8 cellular contexts compared by ENCODE assay signal in the genomic region with DNA sequence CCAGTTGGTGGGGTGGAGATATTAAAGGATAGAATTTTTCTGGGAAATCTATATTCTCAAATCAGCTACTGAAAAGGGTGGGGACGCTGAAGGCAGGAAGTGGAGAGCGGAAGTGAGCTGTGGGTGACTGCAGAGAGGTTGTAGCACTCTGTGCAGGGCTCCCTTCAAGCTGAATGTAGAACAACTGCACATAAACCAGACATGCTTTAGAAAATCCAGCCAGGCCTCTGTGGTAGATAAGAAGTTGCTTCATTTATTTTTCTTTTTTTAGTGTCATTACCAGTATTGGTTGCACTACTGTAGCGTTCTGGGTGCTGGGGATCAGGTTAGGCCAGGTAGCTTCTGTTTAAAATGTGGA.
DNase-seq lines count a peak whose midpoint lies in the region; ATAC-seq and TF ChIP-seq lines count a peak whose summit lies in the region.

No MANE protein-coding gene starts in this region.

- peak; percentile 30 for DNase-seq in NK-92 treated with Interleukin-12 subunit alpha and Interleukin-12 subunit beta, amount 100 ng/mL, for 24 hours (lab: John Stamatoyannopoulos, UW)
- DNase-seq in NK-92 (lab: John Stamatoyannopoulos, UW; ENCODE audit: unreplicated experiment), result no peak
- no peak for DNase-seq in activated B cell treated with CpG ODN at 0.5 μM for 24 hours
- no peak for DNase-seq in glutamatergic neuron
- DNase-seq in stimulated activated naive CD4-positive, alpha-beta T cell treated with Interleukin-2 at 50 U/mL for 16 hours (lab: John Stamatoyannopoulos, UW), result peak; percentile 40
- DNase-seq in SHP77 (lab: John Stamatoyannopoulos, UW), result no peak
- DNase-seq in NCI-H774 (lab: John Stamatoyannopoulos, UW), result no peak

- H3K27me3 Mint-ChIP-seq in activated B cell treated with CpG ODN at 0.5 μM for 24 hours (no peaks in the 10 kb centered on the region), glutamatergic neuron (ENCODE audit: unreplicated experiment) (peaks cover 6% of the 10 kb centered on the region)

- H3K27ac Mint-ChIP-seq in activated B cell treated with CpG ODN at 0.5 μM for 24 hours (peak overlapping the region; percentile 97), glutamatergic neuron (ENCODE audit: unreplicated experiment) (peak overlapping the region; percentile 30)

- intact Hi-C loops in activated B cell treated with CpG ODN at 0.5 μM for 24 hours (cut with micrococcal nuclease), result loop anchor here (1.0 to 10.0 kb wide), 5 partner anchors 18 to 51 kb away; no protein-coding TSS in a partner anchor

- no peaks in the 10 kb centered on the region for H3K36me3 Mint-ChIP-seq in activated B cell treated with CpG ODN at 0.5 μM for 24 hours (ENCODE audit: low read depth)
- H3K36me3 Mint-ChIP-seq in glutamatergic neuron (ENCODE audit: unreplicated experiment), result no peaks in the 10 kb centered on the region

- H3K4me3 Mint-ChIP-seq in activated B cell treated with CpG ODN at 0.5 μM for 24 hours, result peak overlapping the region; percentile 80
- H3K4me3 Mint-ChIP-seq in glutamatergic neuron (ENCODE audit: unreplicated experiment), result no peak overlapping the region

- ATAC-seq in HG03342 (IDR thresholded peaks at IDR 0.05; ENCODE audit: unreplicated experiment) (peak; percentile 75), activated B cell treated with CpG ODN at 0.5 μM for 24 hours (ENCODE audit: low read depth) (peak; percentile 79)

- TF ChIP-seq CTCF in activated B cell treated with CpG ODN at 0.5 μM for 24 hours (IDR thresholded peaks at IDR 0.05) (no peak), glutamatergic neuron (IDR thresholded peaks at IDR 0.05; ENCODE audit: partially characterized antibody, unreplicated experiment) (no peak)

- H3K4me1 Mint-ChIP-seq in activated B cell treated with CpG ODN at 0.5 μM for 24 hours, result peaks cover 92% of the 10 kb centered on the region
- H3K4me1 Mint-ChIP-seq in glutamatergic neuron (ENCODE audit: low read depth, unreplicated experiment), result peaks cover 39% of the 10 kb centered on the region

- POLR2A ChIA-PET in activated B cell treated with CpG ODN at 0.5 μM for 24 hours (lab: Charles Lee), result interaction anchor here (0.5 to 3.9 kb wide), 14 partner anchors 10 to 100 kb away, joined by 3 to 73 read pairs (median 6); no protein-coding TSS in a partner anchor

- no peaks in the 10 kb centered on the region for H3K9me3 Mint-ChIP-seq in activated B cell treated with CpG ODN at 0.5 μM for 24 hours
- H3K9me3 Mint-ChIP-seq in glutamatergic neuron (ENCODE audit: unreplicated experiment), result peaks cover 6% of the 10 kb centered on the region

- CTCF ChIA-PET in activated B cell treated with CpG ODN at 0.5 μM for 24 hours (lab: Charles Lee), result interaction anchor here (2.2 to 4.8 kb wide), 5 partner anchors 20 to 125 kb away, joined by 7 to 44 read pairs (median 10); no protein-coding TSS in a partner anchor

Comparison
In these comparisons a context has a peak if more than half of its experiments do, and no peak if none do; other contexts are left out.
1. DNase-seq: peak in NK-92 treated with Interleukin-12 subunit alpha and Interleukin-12 subunit beta, amount 100 ng/mL, for 24 hours (single experiment) and stimulated activated naive CD4-positive, alpha-beta T cell treated with Interleukin-2 at 50 U/mL for 16 hours (single experiment); none in NK-92 (single experiment), activated B cell treated with CpG ODN at 0.5 μM for 24 hours (single experiment), glutamatergic neuron (single experiment), SHP77 (0 of 2) and NCI-H774 (single experiment).